In the genomic region with DNA sequence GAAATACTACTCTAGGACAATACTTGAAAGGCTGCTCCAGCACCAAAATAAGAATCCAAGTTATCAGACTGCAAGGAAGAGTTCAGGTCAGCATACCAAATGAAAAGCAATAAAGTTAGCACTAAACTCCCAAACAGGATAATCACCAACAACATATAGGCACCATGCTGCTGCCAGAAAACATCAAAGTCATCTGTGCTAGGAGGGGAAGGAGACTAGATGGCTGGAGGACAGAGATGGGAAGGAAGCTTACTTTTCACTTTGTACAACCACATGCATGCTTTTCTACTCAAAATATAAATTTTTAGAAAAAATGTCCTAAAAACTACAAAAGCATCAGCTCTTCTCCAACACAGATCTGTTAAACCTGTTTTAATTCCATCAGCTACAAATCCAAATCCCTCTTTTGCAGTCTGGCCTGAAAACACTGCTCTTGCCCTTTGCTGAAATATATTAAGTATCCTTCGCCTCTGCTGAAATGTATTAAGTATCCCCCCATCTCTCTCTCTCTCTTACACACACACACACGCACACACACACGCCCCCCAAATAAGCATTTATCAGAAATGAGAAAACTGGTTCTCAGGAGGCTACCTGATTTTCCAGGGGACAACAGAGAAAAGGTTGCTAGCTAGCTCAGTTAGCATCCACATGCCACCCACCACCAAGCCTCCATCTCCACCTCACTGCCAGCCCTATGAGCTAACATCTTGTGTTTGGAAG, we compare ENCODE assay signal across 8 cellular contexts. TPM values are rescaled to one million over a fixed set of nuclear protein-coding genes. Genes with fewer than 3 reads are reported as not detected.
DNase-seq lines count a peak whose midpoint lies in the region; ATAC-seq and TF ChIP-seq lines count a peak whose summit lies in the region.

No MANE protein-coding gene starts in this region.

- H3K27me3 Mint-ChIP-seq in activated CD4-positive, alpha-beta T cell treated with anti-CD3 and anti-CD28 coated beads for 36 hours: no peaks in the 10 kb centered on the region
- H3K27me3 Mint-ChIP-seq in activated naive CD8-positive, alpha-beta T cell treated with anti-CD3 and anti-CD28 coated beads for 36 hours: no peaks in the 10 kb centered on the region

- peak overlapping the region; percentile 98 to 99 for H3K4me3 ChIP-seq in testis

- 5 to 13% methylated on average over 3 of the region's 3 CpGs for WGBS in testis, 2 donors

- no peaks in the 10 kb centered on the region for H3K27me3 ChIP-seq in layer of hippocampus (ENCODE audit: control insufficient read depth, insufficient read depth, low read length)
- no peaks in the 10 kb centered on the region for H3K27me3 ChIP-seq in testis

- H3K9me3 Mint-ChIP-seq in activated CD4-positive, alpha-beta T cell treated with anti-CD3 and anti-CD28 coated beads for 36 hours (ENCODE audit: low read depth): no peaks in the 10 kb centered on the region
- H3K9me3 Mint-ChIP-seq in activated naive CD8-positive, alpha-beta T cell treated with anti-CD3 and anti-CD28 coated beads for 36 hours: no peaks in the 10 kb centered on the region

- peak overlapping the region; percentile 89 for H3K4me3 Mint-ChIP-seq in activated CD4-positive, alpha-beta T cell treated with anti-CD3 and anti-CD28 coated beads for 36 hours
- peak overlapping the region; percentile 90 for H3K4me3 Mint-ChIP-seq in activated naive CD8-positive, alpha-beta T cell treated with anti-CD3 and anti-CD28 coated beads for 36 hours

- no peak for TF ChIP-seq CTCF in testis (IDR thresholded peaks at IDR 0.05)

- POLR2A ChIA-PET in activated CD4-positive, alpha-beta T cell treated with anti-CD3 and anti-CD28 coated beads for 36 hours (lab: Charles Lee): interaction anchor here (0.6 to 3.6 kb wide), 7 partner anchors 17 to 352 kb away, joined by 3 to 17 read pairs (median 4); a partner anchor contains a TSS

- H3K36me3 Mint-ChIP-seq in activated CD4-positive, alpha-beta T cell treated with anti-CD3 and anti-CD28 coated beads for 36 hours (ENCODE audit: low read depth): peaks cover 18% of the 10 kb centered on the region
- peaks cover 24% of the 10 kb centered on the region for H3K36me3 Mint-ChIP-seq in activated naive CD8-positive, alpha-beta T cell treated with anti-CD3 and anti-CD28 coated beads for 36 hours

- peak overlapping the region; percentile 84 for H3K27ac ChIP-seq in layer of hippocampus (ENCODE audit: low read depth, low read length)
- peak overlapping the region; percentile 97 to 98 for H3K27ac ChIP-seq in testis

- no peak for TF ChIP-seq POLR2A in testis (IDR thresholded peaks at IDR 0.05)

- peaks cover 52% of the 10 kb centered on the region for H3K4me1 Mint-ChIP-seq in activated CD4-positive, alpha-beta T cell treated with anti-CD3 and anti-CD28 coated beads for 36 hours
- peaks cover 42% of the 10 kb centered on the region for H3K4me1 Mint-ChIP-seq in activated naive CD8-positive, alpha-beta T cell treated with anti-CD3 and anti-CD28 coated beads for 36 hours

- H3K4me1 ChIP-seq in testis: peaks cover 23% of the 10 kb centered on the region

- H3K27ac Mint-ChIP-seq in activated CD4-positive, alpha-beta T cell treated with anti-CD3 and anti-CD28 coated beads for 36 hours: peak overlapping the region; percentile 89
- H3K27ac Mint-ChIP-seq in activated naive CD8-positive, alpha-beta T cell treated with anti-CD3 and anti-CD28 coated beads for 36 hours: peak overlapping the region; percentile 90

- DNase-seq in activated CD4-positive, alpha-beta T cell treated with anti-CD3 and anti-CD28 coated beads for 36 hours: no peak
- no peak for DNase-seq in activated CD4-positive, alpha-beta T cell treated with anti-CD3 and anti-CD28 coated beads for 4 hours
- no peak for DNase-seq in activated naive CD8-positive, alpha-beta T cell treated with anti-CD3 and anti-CD28 coated beads for 36 hours
- DNase-seq in testis (no peak), GM19238 (ENCODE audit: insufficient read length, low spot score) (no peak), head of caudate nucleus (no peak)
- DNase-seq in stimulated activated CD4-positive, alpha-beta T cell treated with anti-CD3 and anti-CD28 coated beads, Interleukin-1b, Interleukin-23, amount 100 ng/mL, for 48 hours: no peak

- intact Hi-C loops in activated CD4-positive, alpha-beta T cell treated with anti-CD3 and anti-CD28 coated beads for 36 hours (cut with DNase I, micrococcal nuclease): loop anchor here (5.0 kb wide), 3 partner anchors 34 to 99 kb away; no protein-coding TSS in a partner anchor
- intact Hi-C loops in testis (cut with DNase I; ENCODE audit: low total_unique reads): no loop called here
- intact Hi-C loops in head of caudate nucleus (cut with DNase I): loop anchor here (5.0 kb wide), 1 partner anchor 99 kb away; no protein-coding TSS in a partner anchor

- no peak for ATAC-seq in activated CD4-positive, alpha-beta T cell treated with anti-CD3 and anti-CD28 coated beads for 36 hours

- no peaks in the 10 kb centered on the region for H3K36me3 ChIP-seq in testis (ENCODE audit: low read depth, missing control alignments)

- no peaks in the 10 kb centered on the region for H3K9me3 ChIP-seq in testis

- CTCF ChIA-PET in activated CD4-positive, alpha-beta T cell treated with anti-CD3 and anti-CD28 coated beads for 36 hours (lab: Charles Lee): interaction anchor here (0.7 to 4.1 kb wide), 11 partner anchors 8 to 146 kb away, joined by 3 to 12 read pairs (median 4); a partner anchor contains a TSS

RNA-seq across cellular contexts. Expression of a gene that starts 1.5 kb away (rescaled TPM):
- 10 to 100 TPM; 57.0 to 63.9 TPM for total RNA-seq in activated CD4-positive, alpha-beta T cell treated with anti-CD3 and anti-CD28 coated beads for 36 hours
- 10 to 100 TPM; 49.4 to 53.1 TPM for total RNA-seq in activated naive CD8-positive, alpha-beta T cell treated with anti-CD3 and anti-CD28 coated beads for 36 hours
- total RNA-seq in testis: 10 to 100 TPM; 32.1 to 37.4 TPM
- 26.5 TPM for polyA plus RNA-seq in testis (ENCODE audit: insufficient read depth, low read depth, low replicate concordance)

RNA-seq across cellular contexts. Expression of a gene that starts 25.3 kb away (rescaled TPM):
- 100 to 1,000 TPM; 100 to 110 TPM for total RNA-seq in activated CD4-positive, alpha-beta T cell treated with anti-CD3 and anti-CD28 coated beads for 36 hours
- total RNA-seq in activated naive CD8-positive, alpha-beta T cell treated with anti-CD3 and anti-CD28 coated beads for 36 hours: 10 to 100 TPM; 90.2 to 91.4 TPM
- total RNA-seq in testis: 10 to 100 TPM; 54.5 to 59.0 TPM
- polyA plus RNA-seq in testis (ENCODE audit: insufficient read depth, low read depth, low replicate concordance): 25.4 TPM

RNA-seq across cellular contexts. Expression of a gene that starts 37.2 kb away (rescaled TPM):
- 10 to 100 TPM; 60.6 to 80.4 TPM for total RNA-seq in activated CD4-positive, alpha-beta T cell treated with anti-CD3 and anti-CD28 coated beads for 36 hours
- total RNA-seq in activated naive CD8-positive, alpha-beta T cell treated with anti-CD3 and anti-CD28 coated beads for 36 hours: 10 to 100 TPM; 56.4 to 67.0 TPM
- total RNA-seq in testis: 10 to 100 TPM; 32.0 to 49.7 TPM
- 49.1 TPM for polyA plus RNA-seq in testis (ENCODE audit: insufficient read depth, low read depth, low replicate concordance)

RNA-seq across cellular contexts. Expression of a gene that starts 42.1 kb away (rescaled TPM):
- 10 to 100 TPM; 64.4 to 65.5 TPM for total RNA-seq in activated CD4-positive, alpha-beta T cell treated with anti-CD3 and anti-CD28 coated beads for 36 hours
- 10 to 100 TPM; 60.6 to 63.1 TPM for total RNA-seq in activated naive CD8-positive, alpha-beta T cell treated with anti-CD3 and anti-CD28 coated beads for 36 hours
- total RNA-seq in testis: 10 to 100 TPM; 46.5 to 62.5 TPM
- 54.5 TPM for polyA plus RNA-seq in testis (ENCODE audit: insufficient read depth, low read depth, low replicate concordance)

RNA-seq across cellular contexts. Expression of a gene that starts 46.5 kb away (rescaled TPM):
- 1 to 10 TPM; 8.5 to 9.1 TPM for total RNA-seq in activated CD4-positive, alpha-beta T cell treated with anti-CD3 and anti-CD28 coated beads for 36 hours
- 1 to 10 TPM; 6.8 to 7.3 TPM for total RNA-seq in activated naive CD8-positive, alpha-beta T cell treated with anti-CD3 and anti-CD28 coated beads for 36 hours
- 10 to 100 TPM; 22.2 to 24.6 TPM for total RNA-seq in testis
- polyA plus RNA-seq in testis (ENCODE audit: insufficient read depth, low read depth, low replicate concordance): 15.6 TPM
